In genomic region chr4:40270609-40271008, GRCh38 we compare ENCODE assay signal across 36 cellular contexts.
"Had no signal": no experiment of that assay in that cellular context is flagged by ENCODE, and none has a peak within 500 bp of the region (broad histone marks: within the 10 kb centered on the region; RNA-seq: fewer than 3 reads in every experiment).

No MANE protein-coding gene starts in this region.

- H3K27ac Mint-ChIP-seq: activated CD4-positive, alpha-beta memory T cell treated with anti-CD3 and anti-CD28 coated beads, Interleukin-2, amount 10 ng/mL, durations not matched to agents 7 days and 5 days; activated CD8-positive, alpha-beta memory T cell treated with anti-CD3 and anti-CD28 coated beads, Interleukin-2, amount 10 ng/mL, durations not matched to agents 7 days and 5 days; activated naive CD8-positive, alpha-beta T cell treated with anti-CD3 and anti-CD28 coated beads for 36 hours had no signal

- H3K27me3 ChIP-seq: ascending aorta, cardiac muscle cell, colonic mucosa had no signal

- H3K9me3 ChIP-seq: ascending aorta, colonic mucosa had no signal

- DNase-seq: activated CD4-positive, alpha-beta memory T cell treated with anti-CD3 and anti-CD28 coated beads, Interleukin-2, amount 10 ng/mL, durations not matched to agents 7 days and 5 days; activated CD4-positive, alpha-beta T cell treated with anti-CD3 and anti-CD28 coated beads for 1 hour; activated CD4-positive, alpha-beta T cell treated with anti-CD3 and anti-CD28 coated beads for 48 hours; activated CD4-positive, CD25-positive, alpha-beta regulatory T cell; activated CD8-positive, alpha-beta memory T cell treated with anti-CD3 and anti-CD28 coated beads for 24 hours; activated CD8-positive, alpha-beta memory T cell treated with anti-CD3 and anti-CD28 coated beads, Interleukin-2, amount 10 ng/mL, durations not matched to agents 7 days and 5 days; activated CD8-positive, alpha-beta memory T cell treated with anti-CD3 and anti-CD28 coated beads, Interleukin-2, amount 50 U/mL, for 48 hours; activated effector memory CD4-positive, alpha-beta T cell treated with Interleukin-2 at 50 U/mL for 16 hours; activated naive CD4-positive, alpha-beta T cell treated with anti-CD3 and anti-CD28 coated beads, Interleukin-2, amount 50 U/mL, for 16 hours; activated naive CD8-positive, alpha-beta T cell treated with anti-CD3 and anti-CD28 coated beads for 36 hours; activated T-cell treated with anti-CD3 and anti-CD28 coated beads, Interleukin-2, amount 50 U/mL, for 48 hours; amniotic stem cell; colonic mucosa; Karpas-422; NCI-H1105; NCI-H1436; NCI-H1694; NCI-H1930; NCI-H2081 treated with DMSO at 0.1 percent for 48 hours; NCI-H226; NCI-H446 treated with DMSO at 0.1 percent for 48 hours; NCI-H524; NCI-H748 treated with DMSO at 0.1 percent for 48 hours; NK-92 treated with Interleukin-12 subunit alpha and Interleukin-12 subunit beta, amount 100 ng/mL, for 24 hours; PC-9; SIG-M5; SW 1271; T-helper 1 cell; T-helper 2 cell; T-helper 9 cell; WERI-Rb-1 had no signal

- H3K4me1 ChIP-seq: ascending aorta, colonic mucosa had no signal

- H3K4me3 ChIP-seq: ascending aorta, cardiac muscle cell, colonic mucosa, PC-9 had no signal

- H3K36me3 ChIP-seq: ascending aorta, cardiac muscle cell, colonic mucosa, WERI-Rb-1 had no signal

- H3K4me3 Mint-ChIP-seq: activated CD4-positive, alpha-beta memory T cell treated with anti-CD3 and anti-CD28 coated beads, Interleukin-2, amount 10 ng/mL, durations not matched to agents 7 days and 5 days; activated CD8-positive, alpha-beta memory T cell treated with anti-CD3 and anti-CD28 coated beads, Interleukin-2, amount 10 ng/mL, durations not matched to agents 7 days and 5 days; activated naive CD8-positive, alpha-beta T cell treated with anti-CD3 and anti-CD28 coated beads for 36 hours; central memory CD8-positive, alpha-beta T cell had no signal

- H3K27ac ChIP-seq: ascending aorta, cardiac muscle cell, colonic mucosa, PC-9, RWPE1, WERI-Rb-1 had no signal

- H3K9me3 Mint-ChIP-seq: activated CD4-positive, alpha-beta memory T cell treated with anti-CD3 and anti-CD28 coated beads, Interleukin-2, amount 10 ng/mL, durations not matched to agents 7 days and 5 days; central memory CD8-positive, alpha-beta T cell had no signal

- H3K27me3 Mint-ChIP-seq: activated CD4-positive, alpha-beta memory T cell treated with anti-CD3 and anti-CD28 coated beads, Interleukin-2, amount 10 ng/mL, durations not matched to agents 7 days and 5 days; activated CD8-positive, alpha-beta memory T cell treated with anti-CD3 and anti-CD28 coated beads, Interleukin-2, amount 10 ng/mL, durations not matched to agents 7 days and 5 days; activated naive CD8-positive, alpha-beta T cell treated with anti-CD3 and anti-CD28 coated beads for 36 hours; central memory CD8-positive, alpha-beta T cell had no signal

- H3K36me3 Mint-ChIP-seq: activated CD8-positive, alpha-beta memory T cell treated with anti-CD3 and anti-CD28 coated beads, Interleukin-2, amount 10 ng/mL, durations not matched to agents 7 days and 5 days had no signal

- ATAC-seq: activated CD8-positive, alpha-beta memory T cell treated with anti-CD3 and anti-CD28 coated beads, Interleukin-2, amount 10 ng/mL, durations not matched to agents 7 days and 5 days; Right ventricle myocardium inferior had no signal
